Comparison of ENCODE assay signal across 22 cellular contexts in the genomic region with DNA sequence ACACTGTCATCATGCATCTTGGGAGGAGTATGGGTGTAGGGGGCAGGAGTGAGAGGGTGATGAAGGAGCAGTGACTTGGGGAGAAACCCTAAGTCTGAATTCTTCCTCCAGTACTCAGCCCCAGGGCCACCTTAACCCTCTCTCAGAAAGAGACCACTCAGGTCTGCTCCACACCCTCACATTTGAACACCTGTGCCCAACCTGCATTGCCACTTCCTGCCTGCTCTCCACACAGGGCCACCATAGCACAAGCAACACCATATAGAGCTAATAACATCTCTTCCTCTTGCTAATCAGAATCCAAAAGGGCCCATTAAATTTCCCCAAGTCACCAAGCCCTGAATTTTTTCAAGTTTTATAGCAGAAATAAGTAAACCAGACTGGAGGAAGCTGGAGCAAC.
"Had no signal": no experiment of that assay in that cellular context is flagged by ENCODE, and none has a peak within 500 bp of the region (broad histone marks: within the 10 kb centered on the region; RNA-seq: fewer than 3 reads in every experiment).

No MANE protein-coding gene starts in this region.

- H3K27me3 ChIP-seq: colonic mucosa, heart left ventricle, right lobe of liver, stomach, transverse colon had no signal

- H3K36me3 Mint-ChIP-seq: naive B cell; stimulated activated memory B cell treated with anti-CD40 and anti-IgM and Interleukin-4, amounts not matched to agents 10 μg/mL and 1 μg/mL and 100 μg/mL, for 72 hours had no signal

- H3K9me3 ChIP-seq: colonic mucosa, heart left ventricle, psoas muscle, right lobe of liver, stomach, thoracic aorta, transverse colon had no signal

- H3K27ac ChIP-seq: colonic mucosa, heart left ventricle, psoas muscle, right lobe of liver, stomach, thoracic aorta, transverse colon had no signal

- ATAC-seq: heart left ventricle; left colon; left ventricle myocardium superior; psoas muscle; right lobe of liver; stimulated activated memory B cell treated with anti-CD40 and anti-IgM and Interleukin-4, amounts not matched to agents 10 μg/mL and 1 μg/mL and 100 μg/mL, for 72 hours had no signal

- H3K4me3 Mint-ChIP-seq: naive B cell; nephron progenitor cell; stimulated activated memory B cell treated with anti-CD40 and anti-IgM and Interleukin-4, amounts not matched to agents 10 μg/mL and 1 μg/mL and 100 μg/mL, for 72 hours had no signal

- H3K4me3 ChIP-seq: colonic mucosa, heart left ventricle, lung, psoas muscle, right lobe of liver, stomach, thoracic aorta, transverse colon had no signal

- H3K27me3 Mint-ChIP-seq: naive B cell; stimulated activated memory B cell treated with anti-CD40 and anti-IgM and Interleukin-4, amounts not matched to agents 10 μg/mL and 1 μg/mL and 100 μg/mL, for 72 hours had no signal

- H3K36me3 ChIP-seq: colonic mucosa, heart left ventricle, right lobe of liver, stomach, thoracic aorta, transverse colon had no signal

- DNase-seq: colonic mucosa; effector CD4-positive, alpha-beta T cell; foreskin melanocyte; heart left ventricle; hippocampal formation; left colon; left ventricle myocardium superior; mesenchymal stem cell; midbrain; naive B cell; nephron progenitor cell; psoas muscle; retina; right lobe of liver; stimulated activated CD4-positive, alpha-beta T cell treated with anti-CD3 and anti-CD28 coated beads, Interleukin-4, amount 100 ng/mL, for 1 hour; stimulated activated CD8-positive, alpha-beta memory T cell treated with anti-CD3 and anti-CD28 coated beads, Interleukin-4, amount 100 ng/mL, for 48 hours; stomach; substantia nigra; transverse colon had no signal

- H3K4me1 ChIP-seq: colonic mucosa, heart left ventricle, psoas muscle, right lobe of liver, stomach, transverse colon had no signal

- H3K9me3 Mint-ChIP-seq: nephron progenitor cell; stimulated activated memory B cell treated with anti-CD40 and anti-IgM and Interleukin-4, amounts not matched to agents 10 μg/mL and 1 μg/mL and 100 μg/mL, for 72 hours had no signal

- H3K27ac Mint-ChIP-seq: naive B cell; nephron progenitor cell; stimulated activated memory B cell treated with anti-CD40 and anti-IgM and Interleukin-4, amounts not matched to agents 10 μg/mL and 1 μg/mL and 100 μg/mL, for 72 hours had no signal

- H3K4me1 Mint-ChIP-seq: nephron progenitor cell had no signal
